In genomic region chr3:108552267-108553159, GRCh38 we compare ENCODE assay signal across 8 cellular contexts. TPM values are rescaled to one million over a fixed set of nuclear protein-coding genes. Genes with fewer than 3 reads are reported as not detected.
DNase-seq lines count a peak whose midpoint lies in the region; TF ChIP-seq lines count a peak whose summit lies in the region.

No MANE protein-coding gene starts in this region.

- H3K27me3 ChIP-seq in mesendoderm (ENCODE audit: insufficient read depth, low read length, poor library complexity), result no peaks in the 10 kb centered on the region

- no peak overlapping the region for H3K4ac ChIP-seq in mesendoderm (ENCODE audit: low read depth, low read length)

- H3K4me3 Mint-ChIP-seq in activated CD4-positive, alpha-beta memory T cell treated with anti-CD3 and anti-CD28 coated beads, Interleukin-2, amount 10 ng/mL, durations not matched to agents 7 days and 5 days, result no peak overlapping the region

- H3K27ac ChIP-seq in OCI-LY7 (ENCODE audit: low read depth, low read length, poor library complexity, severe bottlenecking) (no peak overlapping the region), mesendoderm (ENCODE audit: low read depth, low read length) (no peak overlapping the region)

- no peak overlapping the region for H3K56ac ChIP-seq in mesendoderm (ENCODE audit: low read length)

- DNase-seq in A172 (ENCODE audit: low spot score) (peak; percentile 47), HT1080 (ENCODE audit: low read depth) (peak; percentile 46), OCI-LY7 (ENCODE audit: low spot score) (peak; percentile 28), dermis microvascular lymphatic vessel endothelial cell (ENCODE audit: low read depth in 2 of 2) (peak; percentile 50 to 66), mesendoderm (peak; percentile 37), mucosa of gallbladder (ENCODE audit: low spot score) (no peak)
- DNase-seq in activated CD4-positive, alpha-beta memory T cell treated with anti-CD3 and anti-CD28 coated beads, Interleukin-2, amount 10 ng/mL, durations not matched to agents 7 days and 5 days, result no peak

- no peaks in the 10 kb centered on the region for H3K4me1 ChIP-seq in OCI-LY7 (ENCODE audit: insufficient read depth, low read length, poor library complexity, severe bottlenecking)
- H3K4me1 ChIP-seq in mesendoderm (ENCODE audit: control insufficient read depth, low read depth, low read length), result no peaks in the 10 kb centered on the region

- H2AFZ ChIP-seq in OCI-LY7 (ENCODE audit: low read length), result no peak overlapping the region

- H3K4me3 ChIP-seq in OCI-LY7 (ENCODE audit: low read depth, low read length, poor library complexity, severe bottlenecking) (no peak overlapping the region), mesendoderm (ENCODE audit: low read length) (no peak overlapping the region)

- H3K27me3 Mint-ChIP-seq in activated CD4-positive, alpha-beta memory T cell treated with anti-CD3 and anti-CD28 coated beads, Interleukin-2, amount 10 ng/mL, durations not matched to agents 7 days and 5 days, result no peaks in the 10 kb centered on the region

- no peak overlapping the region for H3K23ac ChIP-seq in mesendoderm (ENCODE audit: low read length)

- H3K9me3 ChIP-seq in OCI-LY7 (ENCODE audit: low read length), result no peaks in the 10 kb centered on the region

- peaks cover 6% of the 10 kb centered on the region for H3K4me1 Mint-ChIP-seq in activated CD4-positive, alpha-beta memory T cell treated with anti-CD3 and anti-CD28 coated beads, Interleukin-2, amount 10 ng/mL, durations not matched to agents 7 days and 5 days

- POLR2A ChIA-PET in OCI-LY7 (lab: Charles Lee), result interaction anchor here (0.6 to 2.2 kb wide), 6 partner anchors 9 to 1359 kb away, joined by 3 to 7 read pairs (median 4); no protein-coding TSS in a partner anchor
- POLR2A ChIA-PET in activated CD4-positive, alpha-beta memory T cell treated with anti-CD3 and anti-CD28 coated beads, Interleukin-2, amount 10 ng/mL, durations not matched to agents 7 days and 5 days (lab: Charles Lee), result interaction anchor here (1.3 to 1.7 kb wide), 2 partner anchors 37 to 283 kb away, joined by 4 to 6 read pairs; partner anchors contain the start of genes CIP2A and DZIP3

- no peak overlapping the region for H4K5ac ChIP-seq in mesendoderm (ENCODE audit: low read length)

- H3K79me1 ChIP-seq in mesendoderm (ENCODE audit: low read length), result no peaks in the 10 kb centered on the region

- H3K27ac Mint-ChIP-seq in activated CD4-positive, alpha-beta memory T cell treated with anti-CD3 and anti-CD28 coated beads, Interleukin-2, amount 10 ng/mL, durations not matched to agents 7 days and 5 days, result no peak overlapping the region

- H2BK5ac ChIP-seq in mesendoderm (ENCODE audit: low read length), result no peak overlapping the region

- H2BK15ac ChIP-seq in mesendoderm (replicated peaks; ENCODE audit: low read depth), result no peak overlapping the region

- H3K9me2 ChIP-seq in OCI-LY7 (ENCODE audit: insufficient read depth, low read length), result no peaks in the 10 kb centered on the region

- H2AK5ac ChIP-seq in mesendoderm (ENCODE audit: low read length), result no peak overlapping the region

- H3K4me2 ChIP-seq in OCI-LY7 (ENCODE audit: low read length) (no peak overlapping the region), mesendoderm (ENCODE audit: low read length) (no peak overlapping the region)

- H3K18ac ChIP-seq in mesendoderm (ENCODE audit: low read length), result no peak overlapping the region

- H3K36me3 ChIP-seq in OCI-LY7 (ENCODE audit: insufficient read depth, low read length) (peaks cover 95% of the 10 kb centered on the region), mesendoderm (ENCODE audit: control insufficient read depth, insufficient read depth, low read length) (peaks cover 2% of the 10 kb centered on the region)

- intact Hi-C loops in OCI-LY7 (cut with micrococcal nuclease; ENCODE audit: unreplicated experiment), result loop anchor here (5.0 kb wide), 1 partner anchor 35 kb away; the partner anchor contains the start of genes CIP2A and DZIP3

- TF ChIP-seq CTCF in GM12874 (IDR thresholded peaks at IDR 0.05; ENCODE audit: insufficient read depth, low read depth, low read length) (peak; percentile 8; the same call in 1 of the 2 replicates), OCI-LY7 (conservative IDR thresholded peaks at IDR 0.05; ENCODE audit: low read length) (peak; percentile 81)

- H3K79me2 ChIP-seq in OCI-LY7 (ENCODE audit: insufficient read depth, low read depth, low read length) (no peaks in the 10 kb centered on the region), mesendoderm (ENCODE audit: control insufficient read depth, insufficient read depth, low read length) (no peaks in the 10 kb centered on the region)

- H3K36me3 Mint-ChIP-seq in activated CD4-positive, alpha-beta memory T cell treated with anti-CD3 and anti-CD28 coated beads, Interleukin-2, amount 10 ng/mL, durations not matched to agents 7 days and 5 days (ENCODE audit: low read depth), result peaks cover 44% of the 10 kb centered on the region

- H2BK120ac ChIP-seq in mesendoderm (ENCODE audit: low read depth, low read length), result no peak overlapping the region

- CTCF ChIA-PET in OCI-LY7 (lab: Charles Lee; ENCODE audit: unreplicated experiment), result interaction anchor here (0.8 kb wide), 1 partner anchor 75 kb away, joined by 3 read pairs; no protein-coding TSS in a partner anchor
- CTCF ChIA-PET in activated CD4-positive, alpha-beta memory T cell treated with anti-CD3 and anti-CD28 coated beads, Interleukin-2, amount 10 ng/mL, durations not matched to agents 7 days and 5 days (lab: Charles Lee), result interaction anchor here (0.6 to 2.7 kb wide), 20 partner anchors 9 to 575 kb away, joined by 3 to 23 read pairs (median 3); no protein-coding TSS in a partner anchor

- H3K9me3 Mint-ChIP-seq in activated CD4-positive, alpha-beta memory T cell treated with anti-CD3 and anti-CD28 coated beads, Interleukin-2, amount 10 ng/mL, durations not matched to agents 7 days and 5 days, result no peaks in the 10 kb centered on the region

- WGBS in mesendoderm (ENCODE audit: extremely low coverage, insufficient coverage, low lambda C conversion rate), result no CpG with 5 or more reads among the region's 4 CpGs

- H3K9ac ChIP-seq in mesendoderm (ENCODE audit: low read length), result no peak overlapping the region

- no peak overlapping the region for H4K8ac ChIP-seq in mesendoderm (ENCODE audit: low read depth, low read length)

- H4K20me1 ChIP-seq in OCI-LY7 (ENCODE audit: insufficient read depth, low read length), result peaks cover 7% of the 10 kb centered on the region; the same call in 1 of the 2 replicates

- no TSS peak for BruUV-seq in OCI-LY7 (replicated peaks; lab: Mats Ljungman, UMichigan)

RNA-seq across cellular contexts. Expression of gene CIP2A, which starts 36.7 kb away (rescaled TPM):
- 60.7 and 75.9 TPM in 2 replicates for total RNA-seq in A172 (2014; rRNA removed; shearing (Covaris generic))
- 68.1 and 91.2 TPM in 2 replicates for total RNA-seq in HT1080 (2014; rRNA removed; shearing (Covaris generic))
- 44.4 and 50.0 TPM in 2 replicates for polyA plus RNA-seq in HT1080 (2015; cell fraction: cytosol; rRNA removed)
- 77.2 and 80.1 TPM in 2 replicates for polyA plus RNA-seq in HT1080 (2015; cell fraction: nucleus; rRNA removed)
- 71.9 and 74.1 TPM in 2 replicates for total RNA-seq in OCI-LY7 (2014; rRNA removed; shearing (Covaris generic))
- total RNA-seq in OCI-LY7 (2022), result 71.6 and 77.2 TPM in 2 replicates
- total RNA-seq in dermis microvascular lymphatic vessel endothelial cell, result 17.2 and 24.6 TPM in 2 replicates
- 41.2 TPM for polyA plus RNA-seq in mesendoderm (2013, experiment 1 of 2)
- 35.1 TPM for polyA plus RNA-seq in mesendoderm (2013, experiment 2 of 2)
- total RNA-seq in mucosa of gallbladder, result 2.5 TPM
- total RNA-seq in activated CD4-positive, alpha-beta memory T cell treated with anti-CD3 and anti-CD28 coated beads, Interleukin-2, amount 10 ng/mL, durations not matched to agents 7 days and 5 days, result 10 to 100 TPM; 46.8 to 47.6 TPM

RNA-seq across cellular contexts. Expression of gene DZIP3, which starts 37.0 kb away (rescaled TPM):
- total RNA-seq in A172 (2014; rRNA removed; shearing (Covaris generic)), result 19.4 and 19.8 TPM in 2 replicates
- total RNA-seq in HT1080 (2014; rRNA removed; shearing (Covaris generic)), result 15.8 and 17.6 TPM in 2 replicates
- polyA plus RNA-seq in HT1080 (2015; cell fraction: cytosol; rRNA removed), result 8.9 and 12.0 TPM in 2 replicates
- 56.1 and 58.2 TPM in 2 replicates for polyA plus RNA-seq in HT1080 (2015; cell fraction: nucleus; rRNA removed)
- total RNA-seq in OCI-LY7 (2014; rRNA removed; shearing (Covaris generic)), result 14.5 and 16.6 TPM in 2 replicates
- total RNA-seq in OCI-LY7 (2022) (30.9 and 31.8 TPM in 2 replicates), dermis microvascular lymphatic vessel endothelial cell (2.7 and 3.5 TPM in 2 replicates), mucosa of gallbladder (11.5 TPM)
- polyA plus RNA-seq in mesendoderm (2013, experiment 1 of 2), result 13.1 TPM
- 13.1 TPM for polyA plus RNA-seq in mesendoderm (2013, experiment 2 of 2)
- total RNA-seq in activated CD4-positive, alpha-beta memory T cell treated with anti-CD3 and anti-CD28 coated beads, Interleukin-2, amount 10 ng/mL, durations not matched to agents 7 days and 5 days, result 10 to 100 TPM; 16.1 to 17.2 TPM

RNA-seq across cellular contexts. Expression of gene MYH15, which starts 42.1 kb away (rescaled TPM):
- total RNA-seq in A172 (2014; rRNA removed; shearing (Covaris generic)), result 1.7 and 2.0 TPM in 2 replicates
- 7.3 and 8.2 TPM in 2 replicates for total RNA-seq in HT1080 (2014; rRNA removed; shearing (Covaris generic))
- 2.1 and 3.0 TPM in 2 replicates for polyA plus RNA-seq in HT1080 (2015; cell fraction: cytosol; rRNA removed)
- polyA plus RNA-seq in HT1080 (2015; cell fraction: nucleus; rRNA removed), result 9.6 and 13.0 TPM in 2 replicates
- 0.57 and 1.1 TPM in 2 replicates for total RNA-seq in OCI-LY7 (2014; rRNA removed; shearing (Covaris generic))
- 0.06 and 0.46 TPM in 2 replicates for total RNA-seq in OCI-LY7 (2022)
- under 0.01 and 0.13 TPM in 2 replicates for total RNA-seq in dermis microvascular lymphatic vessel endothelial cell
- 0.08 TPM for polyA plus RNA-seq in mesendoderm (2013, experiment 1 of 2)
- polyA plus RNA-seq in mesendoderm (2013, experiment 2 of 2), result 0.07 TPM
- total RNA-seq in mucosa of gallbladder, result not detected
- under 1 TPM; 0.10 to 0.28 TPM for total RNA-seq in activated CD4-positive, alpha-beta memory T cell treated with anti-CD3 and anti-CD28 coated beads, Interleukin-2, amount 10 ng/mL, durations not matched to agents 7 days and 5 days

Comparison
In these comparisons a context has a peak if more than half of its experiments do, and no peak if none do; other contexts are left out.
1. DNase-seq: peak in A172 (single experiment), HT1080 (single experiment), OCI-LY7 (single experiment), dermis microvascular lymphatic vessel endothelial cell (2 of 2) and mesendoderm (single experiment); none in mucosa of gallbladder (single experiment) and activated CD4-positive, alpha-beta memory T cell treated with anti-CD3 and anti-CD28 coated beads, Interleukin-2, amount 10 ng/mL, durations not matched to agents 7 days and 5 days (single experiment).